In genomic region chr12:46174061-46174662, GRCh38 we compare ENCODE assay signal across 14 cellular contexts.
A peak's percentile ranks its signal among the peaks of the same experiment; 100 is the strongest.
DNase-seq lines count a peak whose midpoint lies in the region; ATAC-seq and TF ChIP-seq lines count a peak whose summit lies in the region.
"Had no signal": no experiment of that assay in that cellular context is flagged by ENCODE, and none has a peak within 500 bp of the region (broad histone marks: within the 10 kb centered on the region; RNA-seq: fewer than 3 reads in every experiment).

No MANE protein-coding gene starts in this region.

- H3K36me3 Mint-ChIP-seq in naive thymus-derived CD4-positive, alpha-beta T cell = peaks cover 0 to 12% (median under 1%) of the 10 kb centered on the region in 5 donors
- H3K36me3 Mint-ChIP-seq in activated CD4-positive, alpha-beta T cell treated with anti-CD3 and anti-CD28 coated beads, Interleukin-2, amount 10 ng/mL, durations not matched to agents 7 days and 5 days (ENCODE audit: low read depth) = no peaks in the 10 kb centered on the region

- peaks cover 26 to 47% (median 38%) of the 10 kb centered on the region in 7 donors for H3K4me1 Mint-ChIP-seq in naive thymus-derived CD4-positive, alpha-beta T cell
- H3K4me1 Mint-ChIP-seq in activated CD4-positive, alpha-beta T cell treated with anti-CD3 and anti-CD28 coated beads, Interleukin-2, amount 10 ng/mL, durations not matched to agents 7 days and 5 days = peaks cover 23% of the 10 kb centered on the region

- H3K9me3 ChIP-seq in naive thymus-derived CD4-positive, alpha-beta T cell (ENCODE audit: control insufficient read depth in 2 of 3, low read length in 3 of 3) = no peaks in the 10 kb centered on the region
- H3K9me3 ChIP-seq: ascending aorta, Caco-2 had no signal

- H3K27me3 ChIP-seq in naive thymus-derived CD4-positive, alpha-beta T cell (ENCODE audit: control insufficient read depth in 2 of 2, insufficient read depth in 2 of 2, low read length in 2 of 2) = no peaks in the 10 kb centered on the region
- H3K27me3 ChIP-seq: ascending aorta had no signal

- TF ChIP-seq CTCF in GM10248 (IDR thresholded peaks at IDR 0.05; ENCODE audit: control extremely low read depth, extremely low read depth, low read depth, missing control alignments) = no peak

- peak overlapping the region in 5 of 9 donors; percentile 16 to 71 (median 46) for H3K27ac Mint-ChIP-seq in naive thymus-derived CD4-positive, alpha-beta T cell
- H3K27ac Mint-ChIP-seq in activated CD4-positive, alpha-beta T cell treated with anti-CD3 and anti-CD28 coated beads, Interleukin-2, amount 10 ng/mL, durations not matched to agents 7 days and 5 days = no peak overlapping the region

- no peak overlapping the region for H3K27ac ChIP-seq in naive thymus-derived CD4-positive, alpha-beta T cell (ENCODE audit: low read depth, low read length)
- H3K27ac ChIP-seq: ascending aorta had no signal

- peaks cover 8 to 19% of the 10 kb centered on the region in 2 donors for H3K4me1 ChIP-seq in naive thymus-derived CD4-positive, alpha-beta T cell (ENCODE audit: control insufficient read depth in 2 of 2, insufficient read depth in 2 of 2, low read length in 2 of 2)
- H3K4me1 ChIP-seq: ascending aorta, Caco-2 had no signal

- H3K4me3 Mint-ChIP-seq in naive thymus-derived CD4-positive, alpha-beta T cell = no peak overlapping the region
- H3K4me3 Mint-ChIP-seq in activated CD4-positive, alpha-beta T cell treated with anti-CD3 and anti-CD28 coated beads, Interleukin-2, amount 10 ng/mL, durations not matched to agents 7 days and 5 days = no peak overlapping the region

- ATAC-seq in GM18861 (IDR thresholded peaks at IDR 0.05; ENCODE audit: unreplicated experiment) (peak; percentile 38), GM21619 (IDR thresholded peaks at IDR 0.05; ENCODE audit: unreplicated experiment) (peak; percentile 43), HG03432 (IDR thresholded peaks at IDR 0.05; ENCODE audit: unreplicated experiment) (peak; percentile 49)
- ATAC-seq in naive thymus-derived CD4-positive, alpha-beta T cell = no peak

- H3K36me3 ChIP-seq in naive thymus-derived CD4-positive, alpha-beta T cell (ENCODE audit: control insufficient read depth in 2 of 3, insufficient read depth in 3 of 3, low read length in 3 of 3) = no peaks in the 10 kb centered on the region
- H3K36me3 ChIP-seq: ascending aorta had no signal

- CTCF ChIA-PET in naive thymus-derived CD4-positive, alpha-beta T cell (lab: Charles Lee) = no interaction called here
- CTCF ChIA-PET in activated CD4-positive, alpha-beta T cell treated with anti-CD3 and anti-CD28 coated beads, Interleukin-2, amount 10 ng/mL, durations not matched to agents 7 days and 5 days (lab: Charles Lee) = interaction anchor here (1.0 kb wide), 1 partner anchor 95 kb away, joined by 4 read pairs; no protein-coding TSS in a partner anchor
- CTCF ChIA-PET in GM10248 (lab: Yijun Ruan, JAX) = no interaction called here

- no peaks in the 10 kb centered on the region for H3K27me3 Mint-ChIP-seq in naive thymus-derived CD4-positive, alpha-beta T cell
- no peaks in the 10 kb centered on the region for H3K27me3 Mint-ChIP-seq in activated CD4-positive, alpha-beta T cell treated with anti-CD3 and anti-CD28 coated beads, Interleukin-2, amount 10 ng/mL, durations not matched to agents 7 days and 5 days

- DNase-seq in naive thymus-derived CD4-positive, alpha-beta T cell = no peak
- DNase-seq in activated CD4-positive, alpha-beta T cell treated with anti-CD3 and anti-CD28 coated beads, Interleukin-2, amount 10 ng/mL, durations not matched to agents 7 days and 5 days = no peak
- DNase-seq in T1000 (lab: John Stamatoyannopoulos, UW) (no peak), GM10248 (ENCODE audit: extremely low spot score) (no peak)
- DNase-seq: activated CD4-positive, alpha-beta T cell treated with anti-CD3 and anti-CD28 coated beads for 48 hours; Caco-2; mammary epithelial cell; NCI-H2107; occipital lobe; small intestine had no signal

- intact Hi-C loops in naive thymus-derived CD4-positive, alpha-beta T cell (cut with micrococcal nuclease) = no loop called here

- POLR2A ChIA-PET in naive thymus-derived CD4-positive, alpha-beta T cell (lab: Charles Lee) = no interaction called here
- POLR2A ChIA-PET in activated CD4-positive, alpha-beta T cell treated with anti-CD3 and anti-CD28 coated beads, Interleukin-2, amount 10 ng/mL, durations not matched to agents 7 days and 5 days (lab: Charles Lee) = no interaction called here
- POLR2A ChIA-PET in GM10248 (lab: Yijun Ruan, JAX) = no interaction called here

- peaks cover 0 to 4% (median 0%) of the 10 kb centered on the region in 11 donors for H3K9me3 Mint-ChIP-seq in naive thymus-derived CD4-positive, alpha-beta T cell
- H3K9me3 Mint-ChIP-seq in activated CD4-positive, alpha-beta T cell treated with anti-CD3 and anti-CD28 coated beads, Interleukin-2, amount 10 ng/mL, durations not matched to agents 7 days and 5 days = peaks cover 3% of the 10 kb centered on the region

- H3K4me3 ChIP-seq in naive thymus-derived CD4-positive, alpha-beta T cell (ENCODE audit: low read length) = no peak overlapping the region
- H3K4me3 ChIP-seq: ascending aorta had no signal
